1 cellular context compared by ENCODE assay signal in genomic region chr6:28977351-28978136, GRCh38.
TF ChIP-seq lines count a peak whose summit lies in the region.

No MANE protein-coding gene starts in this region.

TF ChIP-seq in GM12878, 131 proteins besides CTCF, POLR2A, EP300 and RAD21 (continued from another document):
- TF ChIP-seq HSF1 (IDR thresholded peaks at IDR 0.05; ENCODE audit: low read depth, low read length): no peak
- no peak for TF ChIP-seq PAX5 (IDR thresholded peaks at IDR 0.05; ENCODE audit: borderline replicate concordance, low read depth, low read length)
